In the genomic region with DNA sequence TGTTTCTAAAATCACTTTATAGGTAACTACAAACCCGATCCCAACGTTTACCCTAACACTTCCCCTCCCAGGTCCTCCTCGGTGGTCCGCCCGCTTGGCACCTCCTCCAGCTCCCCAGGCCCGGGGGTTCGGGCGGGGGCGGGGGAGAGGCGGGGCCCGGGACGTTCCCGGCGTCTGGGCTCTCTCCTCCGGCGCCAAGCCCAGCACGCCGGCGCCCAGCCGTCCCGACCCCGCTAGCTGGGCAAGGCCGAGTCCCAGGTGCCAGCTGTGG, we compare ENCODE assay signal across 8 cellular contexts. TPM values are rescaled to one million over a fixed set of nuclear protein-coding genes. Genes with fewer than 3 reads are reported as not detected.
DNase-seq lines count a peak whose midpoint lies in the region; ATAC-seq, FAIRE-seq and TF ChIP-seq lines count a peak whose summit lies in the region.

No MANE protein-coding gene starts in this region.

- POLR2A ChIA-PET in H1 (lab: Charles Lee; ENCODE audit: partially characterized antibody): interaction anchor here (0.7 to 2.0 kb wide), 4 partner anchors 9 to 265 kb away, joined by 3 to 17 read pairs (median 3); a partner anchor contains a TSS

- H4K20me1 ChIP-seq in H1 (replicated peaks in 1 of 2; ENCODE audit: control insufficient read depth in 1 of 2, insufficient read depth in 2 of 2, low read length in 2 of 2) (peaks cover 2 to 6% of the 10 kb centered on the region in 2 experiments), osteoblast (ENCODE audit: insufficient read depth, low read length) (peaks cover 32% of the 10 kb centered on the region)

- no peak for TF ChIP-seq EP300 in H1 (IDR thresholded peaks at IDR 0.05; ENCODE audit: borderline replicate concordance in 1 of 2, low read depth in 2 of 2, low read length in 2 of 2)

- H3K79me2 ChIP-seq in H1 (ENCODE audit: control insufficient read depth in 1 of 2, insufficient read depth in 2 of 2, low read length in 2 of 2) (peaks cover 0 to 62% of the 10 kb centered on the region in 2 experiments; a peak in 3 of 4 replicates), osteoblast (ENCODE audit: insufficient read depth, low read length) (peaks cover 68% of the 10 kb centered on the region)

- no peak overlapping the region for H2BK120ac ChIP-seq in H1 (replicated peaks; ENCODE audit: low read depth, low read length)

- H3K27ac ChIP-seq in H1 (ENCODE audit: low read depth, low read length) (no peak overlapping the region), osteoblast (ENCODE audit: low read depth, low read length) (peak overlapping the region; percentile 71)

- peak; percentile 47 for DNase-seq in SIG-M5 treated with dmso at 0.1 percent for 504 hours (lab: John Stamatoyannopoulos, UW; ENCODE audit: unreplicated experiment)
- no peak for DNase-seq in SIG-M5 (lab: John Stamatoyannopoulos, UW)
- DNase-seq in MG63: no peak
- DNase-seq in H1 (ENCODE audit: low read depth in 1 of 2, low spot score in 2 of 2): no peak
- DNase-seq in osteoblast (ENCODE audit: insufficient read length, low spot score, missing footprints): no peak
- no peak for DNase-seq in posterior cingulate gyrus
- DNase-seq in Ammon's horn (ENCODE audit: low spot score): no peak

- H3K23me2 ChIP-seq in H1 (ENCODE audit: low read depth, low read length): peaks cover 4% of the 10 kb centered on the region; the same call in 1 of the 2 replicates

- H3K4ac ChIP-seq in H1 (replicated peaks; ENCODE audit: insufficient read length, low read depth, low read length): no peak overlapping the region

- no peak overlapping the region for H2AK5ac ChIP-seq in H1 (ENCODE audit: low read depth, low read length)

- no peak overlapping the region for H3K14ac ChIP-seq in H1 (ENCODE audit: insufficient read length)

- peak overlapping the region; percentile 52 to 71 (median 65); a peak in 5 of 7 replicates for H3K9ac ChIP-seq in H1 (replicated peaks in 1 of 4; ENCODE audit: extremely low read depth in 1 of 4, low read depth in 3 of 4, low read length in 3 of 4)

- H3K79me1 ChIP-seq in H1 (ENCODE audit: low read depth, low read length): peaks cover 3% of the 10 kb centered on the region; the same call in 1 of the 2 replicates

- no peak overlapping the region for H3K23ac ChIP-seq in H1 (ENCODE audit: insufficient read length)

- TF ChIP-seq CTCF in H1 (IDR thresholded peaks at IDR 0.05; ENCODE audit: control extremely low read depth in 1 of 3, insufficient read depth in 1 of 3, low read depth in 1 of 3, low read length in 3 of 3): no peak
- no peak for TF ChIP-seq CTCF in osteoblast (IDR thresholded peaks at IDR 0.05; ENCODE audit: extremely low read depth, low read depth, low read length)

- peak overlapping the region; percentile 95; the same call in 1 of the 2 replicates for H4K8ac ChIP-seq in H1 (ENCODE audit: extremely low read depth, insufficient read depth, low read length)

- CTCF ChIA-PET in H1 (lab: Charles Lee; ENCODE audit: partially characterized antibody): interaction anchor here (0.9 kb wide), 1 partner anchor 91 kb away, joined by 3 read pairs; a partner anchor contains a TSS

- H2AFZ ChIP-seq in H1 (ENCODE audit: low read length): no peak overlapping the region
- H2AFZ ChIP-seq in osteoblast (ENCODE audit: low read length): peak overlapping the region; percentile 88

- no peak for TF ChIP-seq POLR2A in H1 (IDR thresholded peaks at IDR 0.05; ENCODE audit: control extremely low read depth in 1 of 2, low read depth in 2 of 2, low read length in 2 of 2)

- H2BK5ac ChIP-seq in H1 (ENCODE audit: low read depth, low read length): 0 out of 2 replicates have a peak overlapping the region, but pooled peaks have one; percentile 54

- peak overlapping the region; percentile 74 for H3K4me3 ChIP-seq in MG63
- peak overlapping the region; percentile 76 to 96 (median 82) for H3K4me3 ChIP-seq in H1 (ENCODE audit: extremely low read depth in 1 of 4, insufficient read depth in 2 of 4, low read depth in 3 of 4, low read length in 4 of 4)
- peak overlapping the region; percentile 94 for H3K4me3 ChIP-seq in osteoblast (ENCODE audit: insufficient read depth, low read length)

- H2BK12ac ChIP-seq in H1 (ENCODE audit: low read depth, low read length): no peak overlapping the region

- peak overlapping the region; percentile 36 for H4K5ac ChIP-seq in H1 (ENCODE audit: insufficient read length, low read depth, low read length)

- H3K4me2 ChIP-seq in H1 (ENCODE audit: insufficient read depth in 1 of 2, low read depth in 2 of 2, low read length in 2 of 2) (peak overlapping the region; percentile 69 to 81), osteoblast (ENCODE audit: insufficient read depth, low read length) (peak overlapping the region; percentile 91)

- no peak overlapping the region for H3K18ac ChIP-seq in H1 (ENCODE audit: extremely low read depth, low read length)

- no peak overlapping the region for H4K91ac ChIP-seq in H1 (replicated peaks; ENCODE audit: insufficient read length, low read length)

- WGBS in H1 (ENCODE audit: extremely low coverage in 1 of 2, insufficient coverage in 1 of 2, insufficient read length in 1 of 2, insufficient replicate concordance in 2 of 2, low coverage in 1 of 2, low lambda C conversion rate in 2 of 2, missing lambda C conversion rate in 1 of 2), 2 experiments: 0% methylated on average over 2 of the region's 23 CpGs; no CpG with 5 or more reads in 1 of the 2 experiments

- peaks cover 0 to 3% (median 0%) of the 10 kb centered on the region in 4 experiments; a peak in 1 of 7 replicates for H3K4me1 ChIP-seq in H1 (replicated peaks in 1 of 4; ENCODE audit: control insufficient read depth in 3 of 4, insufficient read depth in 4 of 4, low read length in 3 of 4)
- peaks cover 27% of the 10 kb centered on the region for H3K4me1 ChIP-seq in osteoblast (ENCODE audit: insufficient read depth, low read length)

- no peaks in the 10 kb centered on the region for H3K9me3 ChIP-seq in MG63
- H3K9me3 ChIP-seq in H1 (ENCODE audit: insufficient read depth in 2 of 2, low read depth in 1 of 2, low read length in 1 of 2): no peaks in the 10 kb centered on the region
- no peaks in the 10 kb centered on the region for H3K9me3 ChIP-seq in osteoblast (ENCODE audit: low read depth, low read length)

- H2BK15ac ChIP-seq in H1 (ENCODE audit: low read length): no peak overlapping the region

- H2BK20ac ChIP-seq in H1 (ENCODE audit: low read length): no peak overlapping the region

- H3K36me3 ChIP-seq in MG63 (peaks cover 25% of the 10 kb centered on the region), H1 (ENCODE audit: control insufficient read depth in 2 of 4, insufficient read depth in 4 of 4, low read length in 3 of 4) (peaks cover 0 to 30% (median 11%) of the 10 kb centered on the region in 4 experiments; a peak in 6 of 8 replicates), osteoblast (ENCODE audit: insufficient read depth, low read length) (peaks cover 18% of the 10 kb centered on the region)

- H3K27me3 ChIP-seq in MG63 (no peaks in the 10 kb centered on the region), H1 (replicated peaks in 1 of 4; ENCODE audit: control insufficient read depth in 3 of 4, extremely low read depth in 1 of 4, insufficient read depth in 3 of 4, low read length in 3 of 4) (no peaks in the 10 kb centered on the region), osteoblast (ENCODE audit: insufficient read depth, low read length) (no peaks in the 10 kb centered on the region)

- no peak for ATAC-seq in HG02623 (IDR thresholded peaks at IDR 0.05; ENCODE audit: unreplicated experiment)

- no peak overlapping the region for H3K56ac ChIP-seq in H1 (replicated peaks; ENCODE audit: insufficient read length, low read depth, low read length)

- FAIRE-seq in H1 (lab: Jason Lieb, UNC): no peak

- TF ChIP-seq RAD21 in H1 (IDR thresholded peaks at IDR 0.05 in 1 of 2, conservative IDR thresholded peaks at IDR 0.05 in 1 of 2; ENCODE audit: low read depth in 2 of 2, low read length in 2 of 2): no peak

- intact Hi-C loops in posterior cingulate gyrus (cut with DNase I): loop anchor here (2.0 to 5.0 kb wide), 2 partner anchors 55 to 89 kb away; a partner anchor contains a TSS

TF ChIP-seq in H1, 55 proteins besides CTCF, POLR2A, EP300 and RAD21:
- TF ChIP-seq SP2 (IDR thresholded peaks at IDR 0.05; ENCODE audit: low read length) (no peak), NANOG (IDR thresholded peaks at IDR 0.05; ENCODE audit: insufficient read depth, low read depth, low read length, poor library complexity, severe bottlenecking) (no peak), RXRA (IDR thresholded peaks at IDR 0.05; ENCODE audit: insufficient read depth, low read depth, low read length) (no peak), RNF2 (IDR thresholded peaks at IDR 0.05; ENCODE audit: borderline replicate concordance, low read depth, low read length, missing control alignments, poor library complexity, severe bottlenecking) (no peak), HDAC6 (IDR thresholded peaks at IDR 0.05; ENCODE audit: low read depth, low read length) (no peak)
TF ChIP-seq in H1: peak in this region for 0.

RNA-seq across cellular contexts. Expression of a gene that starts 0.5 kb away (rescaled TPM):
- 4.7 and 4.8 TPM in 2 replicates for total RNA-seq in MG63 (2014; rRNA removed; shearing (Covaris generic); ENCODE audit: low replicate concordance)
- total RNA-seq in H1 (2021; fragmentation: NEBNext Ultra II Directional; extraction: Animal tissue kit (Norgen Biotek cat#: 25700)): 57.1 and 61.4 TPM in 2 replicates
- 15.7 and 22.9 TPM in 2 replicates for polyA plus RNA-seq in H1 (2011; rRNA removed)
- 34.1 TPM for polyA plus RNA-seq in H1 (2011; cell fraction: cytosol; rRNA removed)
- 26.2 TPM for polyA plus RNA-seq in H1 (2011; cell fraction: nucleus; rRNA removed)
- 33.0 to 54.1 TPM (median 39.2 TPM) in 4 replicates for polyA plus RNA-seq in H1 (2012, experiment 1 of 2)
- polyA plus RNA-seq in H1 (2012, experiment 2 of 2): 3.9 TPM
- 42.2 TPM for polyA plus RNA-seq in H1 (2013, experiment 1 of 2)
- 41.3 TPM for polyA plus RNA-seq in H1 (2013, experiment 2 of 2)
- 71.6 and 95.9 TPM in 2 replicates for polyA minus RNA-seq in H1 (2011; rRNA and poly(A)+ RNA removed)
- polyA minus RNA-seq in H1 (2011; cell fraction: cytosol; rRNA and poly(A)+ RNA removed): 28.6 TPM
- 49.0 TPM for polyA minus RNA-seq in H1 (2011; cell fraction: nucleus; rRNA and poly(A)+ RNA removed)
- 107 and 111 TPM in 2 replicates for total RNA-seq in osteoblast

RNA-seq across cellular contexts. Expression of a gene that starts 0.8 kb away (rescaled TPM):
- 3.1 and 6.7 TPM in 2 replicates for total RNA-seq in MG63 (2014; rRNA removed; shearing (Covaris generic); ENCODE audit: low replicate concordance)
- 5.3 and 6.2 TPM in 2 replicates for total RNA-seq in H1 (2021; fragmentation: NEBNext Ultra II Directional; extraction: Animal tissue kit (Norgen Biotek cat#: 25700))
- polyA plus RNA-seq in H1 (2011; rRNA removed): 0.47 and 0.82 TPM in 2 replicates
- polyA plus RNA-seq in H1 (2011; cell fraction: cytosol; rRNA removed): 1.0 TPM
- polyA plus RNA-seq in H1 (2011; cell fraction: nucleus; rRNA removed): 1.1 TPM
- 0.90 to 1.8 TPM (median 1.4 TPM) in 4 replicates for polyA plus RNA-seq in H1 (2012, experiment 1 of 2)
- 0.29 TPM for polyA plus RNA-seq in H1 (2012, experiment 2 of 2)
- 2.5 TPM for polyA plus RNA-seq in H1 (2013, experiment 1 of 2)
- polyA plus RNA-seq in H1 (2013, experiment 2 of 2): 2.2 TPM
- 2.2 and 2.7 TPM in 2 replicates for polyA minus RNA-seq in H1 (2011; rRNA and poly(A)+ RNA removed)
- polyA minus RNA-seq in H1 (2011; cell fraction: cytosol; rRNA and poly(A)+ RNA removed): 6.6 TPM
- 6.6 TPM for polyA minus RNA-seq in H1 (2011; cell fraction: nucleus; rRNA and poly(A)+ RNA removed)
- 21.8 and 23.2 TPM in 2 replicates for total RNA-seq in osteoblast
